Comparison of ENCODE assay signal across 8 cellular contexts in genomic region chr3:119240101-119240581, GRCh38. TPM values are rescaled to one million over a fixed set of nuclear protein-coding genes. Genes with fewer than 3 reads are reported as not detected.
A peak's percentile ranks its signal among the peaks of the same experiment; 100 is the strongest.
DNase-seq lines count a peak whose midpoint lies in the region; ATAC-seq and TF ChIP-seq lines count a peak whose summit lies in the region.

No MANE protein-coding gene starts in this region.

- DNase-seq in OCI-LY7 (ENCODE audit: low spot score) = no peak
- no peak for DNase-seq in chondrocyte (ENCODE audit: low spot score)
- no peak for DNase-seq in lower leg skin (ENCODE audit: low spot score in 2 of 2)
- peak; percentile 59 for DNase-seq in testis
- no peak for DNase-seq in HPDE6-E6E7 (ENCODE audit: extremely low spot score)

- no peaks in the 10 kb centered on the region for H3K27me3 Mint-ChIP-seq in chondrocyte (ENCODE audit: low read depth)

- peak overlapping the region; percentile 83 for H3K4me3 Mint-ChIP-seq in chondrocyte (ENCODE audit: unreplicated experiment)

- H3K27ac ChIP-seq in BLaER1 = peak overlapping the region; percentile 86
- H3K27ac ChIP-seq in OCI-LY7 (ENCODE audit: low read depth, low read length, poor library complexity, severe bottlenecking) = peak overlapping the region; percentile 62
- peak overlapping the region; percentile 91 to 95 for H3K27ac ChIP-seq in testis

- ATAC-seq in GM18870 (IDR thresholded peaks at IDR 0.05; ENCODE audit: unreplicated experiment) (peak; percentile 12), HG03097 (IDR thresholded peaks at IDR 0.05; ENCODE audit: low FRiP score, unreplicated experiment) (peak; percentile 20)

- TF ChIP-seq POLR2A in lower leg skin (IDR thresholded peaks at IDR 0.05) (no peak), testis (IDR thresholded peaks at IDR 0.05) (no peak)

- WGBS in lower leg skin, 2 donors = 2 to 3% methylated on average over 9 to 15 of the region's 16 CpGs
- WGBS in testis, 2 donors = 0 to 2% methylated on average over 14 to 15 of the region's 16 CpGs

- H3K4me1 Mint-ChIP-seq in chondrocyte (ENCODE audit: low read depth) = peaks cover 29% of the 10 kb centered on the region

- H3K27me3 ChIP-seq in BLaER1 = no peaks in the 10 kb centered on the region
- no peaks in the 10 kb centered on the region for H3K27me3 ChIP-seq in testis

- H3K4me1 ChIP-seq in BLaER1 (peaks cover 49% of the 10 kb centered on the region), OCI-LY7 (ENCODE audit: insufficient read depth, low read length, poor library complexity, severe bottlenecking) (peaks cover 13% of the 10 kb centered on the region), testis (no peaks in the 10 kb centered on the region)

- CTCF ChIA-PET in OCI-LY7 (lab: Charles Lee; ENCODE audit: unreplicated experiment) = interaction anchor here (1.1 to 1.6 kb wide), 3 partner anchors 9 to 29 kb away, joined by 3 to 4 read pairs (median 3); no protein-coding TSS in a partner anchor

- H3K9me2 ChIP-seq in OCI-LY7 (ENCODE audit: insufficient read depth, low read length) = no peaks in the 10 kb centered on the region

- H3K36me3 ChIP-seq in BLaER1 = peaks cover 19% of the 10 kb centered on the region
- peaks cover 23% of the 10 kb centered on the region for H3K36me3 ChIP-seq in OCI-LY7 (ENCODE audit: insufficient read depth, low read length)
- no peaks in the 10 kb centered on the region for H3K36me3 ChIP-seq in testis (ENCODE audit: low read depth, missing control alignments)

- H3K9me3 Mint-ChIP-seq in chondrocyte (ENCODE audit: low read depth) = no peaks in the 10 kb centered on the region

- H3K4me3 ChIP-seq in BLaER1 (peak overlapping the region; percentile 85), OCI-LY7 (ENCODE audit: low read depth, low read length, poor library complexity, severe bottlenecking) (peak overlapping the region; percentile 78), lower leg skin (ENCODE audit: low read depth, poor library complexity, severe bottlenecking) (peak overlapping the region; percentile 77), testis (peak overlapping the region; percentile 90 to 94)

- H3K36me3 Mint-ChIP-seq in chondrocyte (ENCODE audit: low read depth) = peaks cover 2% of the 10 kb centered on the region

- peak overlapping the region; percentile 89 for H3K9ac ChIP-seq in BLaER1

- H2AFZ ChIP-seq in OCI-LY7 (ENCODE audit: low read length) = peak overlapping the region; percentile 97

- H3K79me2 ChIP-seq in OCI-LY7 (ENCODE audit: insufficient read depth, low read depth, low read length) = peaks cover 27% of the 10 kb centered on the region; the same call in 1 of the 2 replicates

- H3K4me2 ChIP-seq in BLaER1 (peak overlapping the region; percentile 88), OCI-LY7 (ENCODE audit: low read length) (peak overlapping the region; percentile 99)

- POLR2A ChIA-PET in OCI-LY7 (lab: Charles Lee) = interaction anchor here (1.0 to 1.5 kb wide), 5 partner anchors 14 to 441 kb away, joined by 3 to 11 read pairs (median 3); no protein-coding TSS in a partner anchor

- H3K9me3 ChIP-seq in BLaER1 (peaks cover 10% of the 10 kb centered on the region; the same call in 1 of the 2 replicates), OCI-LY7 (ENCODE audit: low read length) (no peaks in the 10 kb centered on the region), testis (no peaks in the 10 kb centered on the region)

- peaks cover 8% of the 10 kb centered on the region; the same call in 1 of the 2 replicates for H4K20me1 ChIP-seq in BLaER1
- no peaks in the 10 kb centered on the region for H4K20me1 ChIP-seq in OCI-LY7 (ENCODE audit: insufficient read depth, low read length)

- TF ChIP-seq CTCF in OCI-LY7 (conservative IDR thresholded peaks at IDR 0.05; ENCODE audit: low read length) (no peak), chondrocyte (IDR thresholded peaks at IDR 0.05) (no peak), lower leg skin (IDR thresholded peaks at IDR 0.05) (no peak), testis (IDR thresholded peaks at IDR 0.05) (no peak)

- intact Hi-C loops in OCI-LY7 (cut with micrococcal nuclease; ENCODE audit: unreplicated experiment) = loop anchor here (1.0 to 10.0 kb wide), 4 partner anchors 53 to 435 kb away; partner anchors contain the start of genes COX17 and IGSF11
- intact Hi-C loops in lower leg skin (cut with DNase I; ENCODE audit: low total_unique reads) = no loop called here
- intact Hi-C loops in testis (cut with DNase I; ENCODE audit: low total_unique reads) = no loop called here

- BruUV-seq in OCI-LY7 (replicated peaks; lab: Mats Ljungman, UMichigan) = no TSS peak

- H3K27ac Mint-ChIP-seq in chondrocyte (ENCODE audit: unreplicated experiment) = peak overlapping the region; percentile 94

RNA-seq across cellular contexts. Expression of gene B4GALT4, which starts 0.5 kb away (rescaled TPM):
- 17.3 and 20.3 TPM in 2 replicates for total RNA-seq in OCI-LY7 (2014; rRNA removed; shearing (Covaris generic))
- 16.6 and 18.5 TPM in 2 replicates for total RNA-seq in OCI-LY7 (2022)
- 25.8 to 26.7 TPM (median 25.9 TPM) in 3 replicates for total RNA-seq in chondrocyte
- 10 to 100 TPM; 23.1 to 44.4 (median 38.2) TPM for total RNA-seq in lower leg skin
- total RNA-seq in testis = 10 to 100 TPM; 13.5 to 19.4 TPM
- polyA plus RNA-seq in testis (ENCODE audit: insufficient read depth, low read depth, low replicate concordance) = 17.7 TPM

RNA-seq across cellular contexts. Expression of gene ARHGAP31, which starts 54.0 kb away (rescaled TPM):
- total RNA-seq in OCI-LY7 (2014; rRNA removed; shearing (Covaris generic)) = 4.1 TPM in 2 replicates
- total RNA-seq in OCI-LY7 (2022) (2.8 and 4.0 TPM in 2 replicates), chondrocyte (35.2 to 50.3 TPM (median 37.1 TPM) in 3 replicates), lower leg skin (10 to 100 TPM; 21.8 to 48.7 (median 22.9) TPM), testis (1 to 10 TPM; 5.2 to 5.6 TPM)
- 6.2 TPM for polyA plus RNA-seq in testis (ENCODE audit: insufficient read depth, low read depth, low replicate concordance)
